In the genomic region with DNA sequence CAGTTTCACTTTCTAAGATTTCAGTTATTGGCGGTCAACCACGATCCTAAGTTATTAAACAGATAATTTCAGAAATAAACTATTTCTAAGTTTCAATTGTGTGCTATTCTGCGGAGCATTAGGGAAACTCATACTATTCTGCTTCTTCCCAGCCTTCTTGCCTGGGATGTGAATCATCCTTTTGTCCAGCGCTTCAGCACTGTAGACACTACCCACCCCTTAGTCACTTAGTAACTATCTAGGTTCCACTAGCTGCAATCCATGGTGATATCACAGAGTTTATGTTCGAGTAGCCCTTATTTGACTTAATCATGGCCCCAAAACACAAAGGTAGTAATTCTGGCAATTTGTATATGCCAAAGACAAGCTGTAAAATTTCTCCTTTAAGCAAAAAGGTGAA, we compare ENCODE assay signal across 1 cellular context.
TF ChIP-seq lines count a peak whose summit lies in the region.

No MANE protein-coding gene starts in this region.

TF ChIP-seq in WTC11, 78 proteins besides CTCF, POLR2A, EP300 and RAD21 (continued from another document):
- TF ChIP-seq, protein P1, sequence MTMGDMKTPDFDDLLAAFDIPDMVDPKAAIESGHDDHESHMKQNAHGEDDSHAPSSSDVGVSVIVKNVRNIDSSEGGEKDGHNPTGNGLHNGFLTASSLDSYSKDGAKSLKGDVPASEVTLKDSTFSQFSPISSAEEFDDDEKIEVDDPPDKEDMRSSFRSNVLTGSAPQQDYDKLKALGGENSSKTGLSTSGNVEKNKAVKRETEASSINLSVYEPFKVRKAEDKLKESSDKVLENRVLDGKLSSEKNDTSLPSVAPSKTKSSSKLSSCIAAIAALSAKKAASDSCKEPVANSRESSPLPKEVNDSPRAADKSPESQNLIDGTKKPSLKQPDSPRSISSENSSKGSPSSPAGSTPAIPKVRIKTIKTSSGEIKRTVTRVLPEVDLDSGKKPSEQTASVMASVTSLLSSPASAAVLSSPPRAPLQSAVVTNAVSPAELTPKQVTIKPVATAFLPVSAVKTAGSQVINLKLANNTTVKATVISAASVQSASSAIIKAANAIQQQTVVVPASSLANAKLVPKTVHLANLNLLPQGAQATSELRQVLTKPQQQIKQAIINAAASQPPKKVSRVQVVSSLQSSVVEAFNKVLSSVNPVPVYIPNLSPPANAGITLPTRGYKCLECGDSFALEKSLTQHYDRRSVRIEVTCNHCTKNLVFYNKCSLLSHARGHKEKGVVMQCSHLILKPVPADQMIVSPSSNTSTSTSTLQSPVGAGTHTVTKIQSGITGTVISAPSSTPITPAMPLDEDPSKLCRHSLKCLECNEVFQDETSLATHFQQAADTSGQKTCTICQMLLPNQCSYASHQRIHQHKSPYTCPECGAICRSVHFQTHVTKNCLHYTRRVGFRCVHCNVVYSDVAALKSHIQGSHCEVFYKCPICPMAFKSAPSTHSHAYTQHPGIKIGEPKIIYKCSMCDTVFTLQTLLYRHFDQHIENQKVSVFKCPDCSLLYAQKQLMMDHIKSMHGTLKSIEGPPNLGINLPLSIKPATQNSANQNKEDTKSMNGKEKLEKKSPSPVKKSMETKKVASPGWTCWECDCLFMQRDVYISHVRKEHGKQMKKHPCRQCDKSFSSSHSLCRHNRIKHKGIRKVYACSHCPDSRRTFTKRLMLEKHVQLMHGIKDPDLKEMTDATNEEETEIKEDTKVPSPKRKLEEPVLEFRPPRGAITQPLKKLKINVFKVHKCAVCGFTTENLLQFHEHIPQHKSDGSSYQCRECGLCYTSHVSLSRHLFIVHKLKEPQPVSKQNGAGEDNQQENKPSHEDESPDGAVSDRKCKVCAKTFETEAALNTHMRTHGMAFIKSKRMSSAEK (CRISPR knock-in tag; IDR thresholded peaks at IDR 0.05; ENCODE audit: borderline replicate concordance): no peak
- TF ChIP-seq ZNF263 (CRISPR knock-in tag; IDR thresholded peaks at IDR 0.05; ENCODE audit: low read depth) (no peak), TEAD4 (CRISPR knock-in tag; IDR thresholded peaks at IDR 0.05) (no peak), EMX1 (CRISPR knock-in tag; IDR thresholded peaks at IDR 0.05) (no peak), ZNF138 (CRISPR knock-in tag; conservative IDR thresholded peaks at IDR 0.05) (no peak), NR2C2 (CRISPR knock-in tag; IDR thresholded peaks at IDR 0.05) (no peak), NFYB (CRISPR knock-in tag; conservative IDR thresholded peaks at IDR 0.05; ENCODE audit: low read depth) (no peak), ZNF416 (CRISPR knock-in tag; IDR thresholded peaks at IDR 0.05) (no peak), ATF1 (CRISPR knock-in tag; IDR thresholded peaks at IDR 0.05) (no peak)
- TF ChIP-seq, protein P2, sequence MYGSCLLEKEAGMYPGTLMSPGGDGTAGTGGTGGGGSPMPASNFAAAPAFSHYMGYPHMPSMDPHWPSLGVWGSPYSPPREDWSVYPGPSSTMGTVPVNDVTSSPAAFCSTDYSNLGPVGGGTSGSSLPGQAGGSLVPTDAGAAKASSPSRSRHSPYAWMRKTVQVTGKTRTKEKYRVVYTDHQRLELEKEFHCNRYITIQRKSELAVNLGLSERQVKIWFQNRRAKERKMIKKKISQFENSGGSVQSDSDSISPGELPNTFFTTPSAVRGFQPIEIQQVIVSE (CRISPR knock-in tag; IDR thresholded peaks at IDR 0.05; ENCODE audit: borderline replicate concordance): no peak
- TF ChIP-seq, protein P3, sequence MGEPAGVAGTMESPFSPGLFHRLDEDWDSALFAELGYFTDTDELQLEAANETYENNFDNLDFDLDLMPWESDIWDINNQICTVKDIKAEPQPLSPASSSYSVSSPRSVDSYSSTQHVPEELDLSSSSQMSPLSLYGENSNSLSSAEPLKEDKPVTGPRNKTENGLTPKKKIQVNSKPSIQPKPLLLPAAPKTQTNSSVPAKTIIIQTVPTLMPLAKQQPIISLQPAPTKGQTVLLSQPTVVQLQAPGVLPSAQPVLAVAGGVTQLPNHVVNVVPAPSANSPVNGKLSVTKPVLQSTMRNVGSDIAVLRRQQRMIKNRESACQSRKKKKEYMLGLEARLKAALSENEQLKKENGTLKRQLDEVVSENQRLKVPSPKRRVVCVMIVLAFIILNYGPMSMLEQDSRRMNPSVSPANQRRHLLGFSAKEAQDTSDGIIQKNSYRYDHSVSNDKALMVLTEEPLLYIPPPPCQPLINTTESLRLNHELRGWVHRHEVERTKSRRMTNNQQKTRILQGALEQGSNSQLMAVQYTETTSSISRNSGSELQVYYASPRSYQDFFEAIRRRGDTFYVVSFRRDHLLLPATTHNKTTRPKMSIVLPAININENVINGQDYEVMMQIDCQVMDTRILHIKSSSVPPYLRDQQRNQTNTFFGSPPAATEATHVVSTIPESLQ (CRISPR knock-in tag; IDR thresholded peaks at IDR 0.05): no peak
- TF ChIP-seq, protein P4, sequence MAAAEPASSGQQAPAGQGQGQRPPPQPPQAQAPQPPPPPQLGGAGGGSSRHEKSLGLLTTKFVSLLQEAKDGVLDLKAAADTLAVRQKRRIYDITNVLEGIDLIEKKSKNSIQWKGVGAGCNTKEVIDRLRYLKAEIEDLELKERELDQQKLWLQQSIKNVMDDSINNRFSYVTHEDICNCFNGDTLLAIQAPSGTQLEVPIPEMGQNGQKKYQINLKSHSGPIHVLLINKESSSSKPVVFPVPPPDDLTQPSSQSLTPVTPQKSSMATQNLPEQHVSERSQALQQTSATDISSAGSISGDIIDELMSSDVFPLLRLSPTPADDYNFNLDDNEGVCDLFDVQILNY (CRISPR knock-in tag; IDR thresholded peaks at IDR 0.05): no peak
- TF ChIP-seq, protein P5, sequence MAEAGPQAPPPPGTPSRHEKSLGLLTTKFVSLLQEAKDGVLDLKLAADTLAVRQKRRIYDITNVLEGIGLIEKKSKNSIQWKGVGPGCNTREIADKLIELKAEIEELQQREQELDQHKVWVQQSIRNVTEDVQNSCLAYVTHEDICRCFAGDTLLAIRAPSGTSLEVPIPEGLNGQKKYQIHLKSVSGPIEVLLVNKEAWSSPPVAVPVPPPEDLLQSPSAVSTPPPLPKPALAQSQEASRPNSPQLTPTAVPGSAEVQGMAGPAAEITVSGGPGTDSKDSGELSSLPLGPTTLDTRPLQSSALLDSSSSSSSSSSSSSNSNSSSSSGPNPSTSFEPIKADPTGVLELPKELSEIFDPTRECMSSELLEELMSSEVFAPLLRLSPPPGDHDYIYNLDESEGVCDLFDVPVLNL (CRISPR knock-in tag; IDR thresholded peaks at IDR 0.05; ENCODE audit: borderline replicate concordance, low read depth): no peak
